10 cellular contexts compared by ENCODE assay signal in the genomic region with DNA sequence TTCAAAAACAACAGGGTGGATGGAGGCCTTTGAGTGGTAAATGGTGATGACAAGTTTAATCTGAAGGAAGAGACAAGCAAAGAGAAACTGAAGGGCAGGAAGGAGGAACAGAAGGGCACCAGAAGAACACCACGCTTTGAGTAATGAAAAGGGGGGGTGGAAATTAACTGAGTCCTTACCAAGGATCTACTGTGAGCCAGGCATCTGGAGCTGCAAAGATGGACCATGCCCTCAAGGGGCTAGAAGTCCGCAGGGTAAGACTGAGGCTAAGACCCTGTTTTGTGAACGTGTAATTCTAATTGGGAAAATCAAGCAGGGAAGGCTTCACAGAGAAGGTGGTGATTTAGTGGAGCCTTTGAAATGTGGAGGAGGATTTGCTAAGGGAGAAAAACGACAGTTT. TPM values are rescaled to one million over a fixed set of nuclear protein-coding genes. Genes with fewer than 3 reads are reported as not detected.
DNase-seq lines count a peak whose midpoint lies in the region; ATAC-seq and TF ChIP-seq lines count a peak whose summit lies in the region.
"Had no signal": no experiment of that assay in that cellular context is flagged by ENCODE, and none has a peak within 500 bp of the region (broad histone marks: within the 10 kb centered on the region; RNA-seq: fewer than 3 reads in every experiment).

No MANE protein-coding gene starts in this region.

- TF ChIP-seq POLR2A in breast epithelium (IDR thresholded peaks at IDR 0.05): no peak

- no peaks in the 10 kb centered on the region for H3K27me3 ChIP-seq in CD8-positive, alpha-beta T cell (ENCODE audit: insufficient read depth, low read length)
- no peaks in the 10 kb centered on the region for H3K27me3 ChIP-seq in breast epithelium
- H3K27me3 ChIP-seq: stomach had no signal

- no peaks in the 10 kb centered on the region for H3K9me3 Mint-ChIP-seq in CD8-positive, alpha-beta T cell
- no peaks in the 10 kb centered on the region for H3K9me3 Mint-ChIP-seq in natural killer cell treated with Interleukin-12 subunit alpha and Interleukin-12 subunit beta and Interleukin-15 and Interleukin-18, amount 100 ng/mL, for 72 hours

- H3K4me3 ChIP-seq in CD8-positive, alpha-beta T cell (ENCODE audit: low read depth, low read length): no peak overlapping the region
- H3K4me3 ChIP-seq in LNCaP clone FGC (ENCODE audit: low read depth, low read length): peak overlapping the region; percentile 87
- peak overlapping the region in 2 of 3 donors; percentile 93 to 94 for H3K4me3 ChIP-seq in breast epithelium

- peaks cover 31% of the 10 kb centered on the region for H3K4me1 Mint-ChIP-seq in CD8-positive, alpha-beta T cell (ENCODE audit: low read depth)
- peaks cover 19 to 20% of the 10 kb centered on the region in 2 donors for H3K4me1 Mint-ChIP-seq in natural killer cell treated with Interleukin-12 subunit alpha and Interleukin-12 subunit beta and Interleukin-15 and Interleukin-18, amount 100 ng/mL, for 72 hours (ENCODE audit: low read depth in 2 of 2)

- POLR2A ChIA-PET in CD8-positive, alpha-beta T cell (lab: Charles Lee): interaction anchor here (1.2 kb wide), 2 partner anchors 29 to 138 kb away, joined by 3 read pairs; a partner anchor contains a TSS

- no peak for TF ChIP-seq CTCF in CD8-positive, alpha-beta T cell (IDR thresholded peaks at IDR 0.05)
- TF ChIP-seq CTCF in LNCaP clone FGC (IDR thresholded peaks at IDR 0.05; ENCODE audit: control insufficient read depth, extremely low read depth, insufficient read depth): no peak
- TF ChIP-seq CTCF in breast epithelium (IDR thresholded peaks at IDR 0.05): no peak

- DNase-seq in CD8-positive, alpha-beta T cell: no peak
- DNase-seq in LNCaP clone FGC (ENCODE audit: low read depth): no peak
- no peak for DNase-seq in breast epithelium (ENCODE audit: low spot score in 2 of 2)
- DNase-seq in natural killer cell treated with Interleukin-12 subunit alpha and Interleukin-12 subunit beta and Interleukin-15 and Interleukin-18, amount 100 ng/mL, for 72 hours (ENCODE audit: low spot score): no peak
- DNase-seq in CD1c-positive myeloid dendritic cell (ENCODE audit: extremely low spot score): no peak
- no peak for DNase-seq in pons (ENCODE audit: low spot score)
- DNase-seq in NCI-H1105 (lab: John Stamatoyannopoulos, UW): no peak
- DNase-seq in GM19240 (ENCODE audit: insufficient read length, low spot score): no peak
- DNase-seq: effector CD8-positive, alpha-beta T cell had no signal

- no peak overlapping the region for H3K27ac Mint-ChIP-seq in CD8-positive, alpha-beta T cell
- no peak overlapping the region for H3K27ac Mint-ChIP-seq in natural killer cell treated with Interleukin-12 subunit alpha and Interleukin-12 subunit beta and Interleukin-15 and Interleukin-18, amount 100 ng/mL, for 72 hours

- no peaks in the 10 kb centered on the region for H3K9me3 ChIP-seq in CD8-positive, alpha-beta T cell (ENCODE audit: low read length)
- no peaks in the 10 kb centered on the region for H3K9me3 ChIP-seq in breast epithelium
- H3K9me3 ChIP-seq: stomach had no signal

- CTCF ChIA-PET in CD8-positive, alpha-beta T cell (lab: Charles Lee): interaction anchor here (1.5 to 3.4 kb wide), 4 partner anchors 10 to 132 kb away, joined by 4 to 13 read pairs (median 8); no protein-coding TSS in a partner anchor

- ATAC-seq in CD8-positive, alpha-beta T cell: no peak
- no peak for ATAC-seq in natural killer cell treated with Interleukin-12 subunit alpha and Interleukin-12 subunit beta and Interleukin-15 and Interleukin-18, amount 100 ng/mL, for 72 hours

- H3K36me3 Mint-ChIP-seq in CD8-positive, alpha-beta T cell: no peaks in the 10 kb centered on the region
- no peaks in the 10 kb centered on the region for H3K36me3 Mint-ChIP-seq in natural killer cell treated with Interleukin-12 subunit alpha and Interleukin-12 subunit beta and Interleukin-15 and Interleukin-18, amount 100 ng/mL, for 72 hours

- H3K27ac ChIP-seq in CD8-positive, alpha-beta T cell (ENCODE audit: low read depth, low read length): no peak overlapping the region
- peak overlapping the region; percentile 10 to 45 for H3K27ac ChIP-seq in breast epithelium

- peaks cover 7% of the 10 kb centered on the region for H3K4me1 ChIP-seq in CD8-positive, alpha-beta T cell (ENCODE audit: insufficient read depth, low read length)
- peaks cover 0 to 5% of the 10 kb centered on the region in 2 donors for H3K4me1 ChIP-seq in breast epithelium

- H3K4me3 Mint-ChIP-seq in CD8-positive, alpha-beta T cell: peak overlapping the region; percentile 77
- peak overlapping the region; percentile 88 for H3K4me3 Mint-ChIP-seq in natural killer cell treated with Interleukin-12 subunit alpha and Interleukin-12 subunit beta and Interleukin-15 and Interleukin-18, amount 100 ng/mL, for 72 hours

- intact Hi-C loops in CD8-positive, alpha-beta T cell (cut with DNase I, micrococcal nuclease): loop anchor here in 1 of 2 experiments (2.0 kb wide), 1 partner anchor 137 kb away; no protein-coding TSS in a partner anchor
- intact Hi-C loops in breast epithelium (cut with DNase I; ENCODE audit: low total_unique reads): no loop called here

- no peaks in the 10 kb centered on the region for H3K36me3 ChIP-seq in CD8-positive, alpha-beta T cell (ENCODE audit: insufficient read depth, low read length)
- no peaks in the 10 kb centered on the region for H3K36me3 ChIP-seq in breast epithelium
- H3K36me3 ChIP-seq: stomach had no signal

- no peaks in the 10 kb centered on the region for H3K27me3 Mint-ChIP-seq in CD8-positive, alpha-beta T cell (ENCODE audit: low read depth)
- H3K27me3 Mint-ChIP-seq in natural killer cell treated with Interleukin-12 subunit alpha and Interleukin-12 subunit beta and Interleukin-15 and Interleukin-18, amount 100 ng/mL, for 72 hours: no peaks in the 10 kb centered on the region

RNA-seq across cellular contexts. Expression of a gene that starts 1.6 kb away (rescaled TPM):
- total RNA-seq in CD8-positive, alpha-beta T cell: 10 to 100 TPM; 12.9 to 15.1 TPM
- total RNA-seq in breast epithelium: 10 to 100 TPM; 18.7 to 24.7 (median 22.9) TPM
- total RNA-seq in natural killer cell treated with Interleukin-12 subunit alpha and Interleukin-12 subunit beta and Interleukin-15 and Interleukin-18, amount 100 ng/mL, for 72 hours: 10 to 100 TPM; 19.0 to 20.6 TPM

RNA-seq across cellular contexts. Expression of a gene that starts 29.3 kb away (rescaled TPM):
- 10 to 100 TPM; 12.2 to 13.1 TPM for total RNA-seq in CD8-positive, alpha-beta T cell
- total RNA-seq in breast epithelium: 10 to 100 TPM in 2 of 3 donors, 1 to 10 TPM in 1; 6.9 to 13.1 (median 11.9) TPM
- 10 to 100 TPM; 21.6 to 29.1 TPM for total RNA-seq in natural killer cell treated with Interleukin-12 subunit alpha and Interleukin-12 subunit beta and Interleukin-15 and Interleukin-18, amount 100 ng/mL, for 72 hours
